ENCODE assay signal across 8 cellular contexts in genomic region chr7:31192996-31193395, GRCh38.
DNase-seq lines count a peak whose midpoint lies in the region; ATAC-seq and TF ChIP-seq lines count a peak whose summit lies in the region.

No MANE protein-coding gene starts in this region.

- H3K27me3 ChIP-seq in BE2C (no peaks in the 10 kb centered on the region; the same call in 1 of the 2 replicates), breast epithelium (no peaks in the 10 kb centered on the region), tibial nerve (no peaks in the 10 kb centered on the region)

- H3K9me3 ChIP-seq in BE2C (no peaks in the 10 kb centered on the region), breast epithelium (peaks cover 0 to 9% of the 10 kb centered on the region in 2 donors), tibial nerve (no peaks in the 10 kb centered on the region)

- intact Hi-C loops in breast epithelium (cut with DNase I; ENCODE audit: low total_unique reads), result no loop called here

- 3% methylated on average over 22 to 27 of the region's 27 CpGs for WGBS in tibial nerve, 2 donors

- H3K36me3 ChIP-seq in BE2C (no peaks in the 10 kb centered on the region), breast epithelium (no peaks in the 10 kb centered on the region), tibial nerve (no peaks in the 10 kb centered on the region)

- TF ChIP-seq CTCF in BE2C (IDR thresholded peaks at IDR 0.05; ENCODE audit: low read depth, low read length) (peak; percentile 86), breast epithelium (IDR thresholded peaks at IDR 0.05) (peak; percentile 27 to 75 (median 56)), tibial nerve (IDR thresholded peaks at IDR 0.05) (peak in 4 of 5 experiments; percentile 35 to 57 (median 46))

- H3K4me3 ChIP-seq in BE2C (ENCODE audit: low read depth, low read length) (no peak overlapping the region), breast epithelium (peak overlapping the region in 1 of 3 donors; percentile 21), tibial nerve (peak overlapping the region in 1 of 4 donors; percentile 6)

- TF ChIP-seq EP300 in tibial nerve (IDR thresholded peaks at IDR 0.05), result no peak

- no peak overlapping the region for H3K27ac ChIP-seq in breast epithelium
- H3K27ac ChIP-seq in tibial nerve, result no peak overlapping the region

- no peak for ATAC-seq in GM21367 (IDR thresholded peaks at IDR 0.05; ENCODE audit: unreplicated experiment)
- ATAC-seq in GM21737 (IDR thresholded peaks at IDR 0.05; ENCODE audit: unreplicated experiment), result no peak

- TF ChIP-seq POLR2A in breast epithelium (IDR thresholded peaks at IDR 0.05) (no peak), tibial nerve (IDR thresholded peaks at IDR 0.05) (no peak)

- peak; percentile 77 for DNase-seq in BE2C
- DNase-seq in GOT3 (lab: John Stamatoyannopoulos, UW), result peak; percentile 18
- DNase-seq in NCI-H510A (lab: John Stamatoyannopoulos, UW), result peak; percentile 63
- peak; percentile 23 to 66 for DNase-seq in breast epithelium (ENCODE audit: low spot score in 2 of 2)
- peak; percentile 60 for DNase-seq in kidney glomerular epithelial cell (lab: John Stamatoyannopoulos, UW)
- DNase-seq in tibial nerve (ENCODE audit: low spot score in 2 of 2), result peak in 1 of 2 donors; percentile 18

- H3K4me1 ChIP-seq in BE2C (no peaks in the 10 kb centered on the region), breast epithelium (no peaks in the 10 kb centered on the region), tibial nerve (peaks cover 0 to 9% (median 0%) of the 10 kb centered on the region in 4 donors)
